Comparison of ENCODE assay signal across 24 cellular contexts in the genomic region with DNA sequence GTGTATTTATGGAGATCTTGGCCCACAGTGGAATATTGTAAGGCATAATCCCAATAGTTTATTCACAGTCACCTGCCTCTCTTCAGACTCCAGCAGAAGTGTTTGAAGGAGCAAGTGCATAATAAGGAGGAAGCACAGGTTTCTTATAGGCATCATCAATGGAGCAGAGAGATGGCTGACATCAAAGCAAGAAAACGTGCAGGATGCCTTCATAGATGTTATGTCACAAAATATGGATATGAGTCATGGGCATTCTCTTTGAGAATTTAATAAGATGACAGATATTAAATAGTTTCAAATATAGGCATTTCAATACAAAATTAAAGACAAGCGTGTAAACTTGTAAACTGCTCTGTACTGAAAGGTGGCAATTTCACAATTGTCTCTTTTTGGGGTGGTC. TPM values are rescaled to one million over a fixed set of nuclear protein-coding genes. Genes with fewer than 3 reads are reported as not detected.
"Had no signal": no experiment of that assay in that cellular context is flagged by ENCODE, and none has a peak within 500 bp of the region (broad histone marks: within the 10 kb centered on the region; RNA-seq: fewer than 3 reads in every experiment).

No MANE protein-coding gene starts in this region.

- H3K4me3 ChIP-seq: heart right ventricle, neural progenitor cell, prostate gland, right atrium auricular region, stomach had no signal

- H3K4me1 ChIP-seq: heart right ventricle, neural progenitor cell, prostate gland, right atrium auricular region, stomach had no signal

- H3K9me3 ChIP-seq: heart right ventricle, prostate gland, right atrium auricular region, stomach had no signal

- DNase-seq: activated CD4-positive, alpha-beta T cell treated with anti-CD3 and anti-CD28 coated beads, Interleukin-2, amount 10 ng/mL, durations not matched to agents 24 days and 14 days; activated CD4-positive, CD25-positive, alpha-beta regulatory T cell; activated CD8-positive, alpha-beta T cell treated with anti-CD3 and anti-CD28 coated beads for 36 hours; activated naive CD4-positive, alpha-beta T cell; activated naive CD8-positive, alpha-beta T cell treated with anti-CD3 and anti-CD28 coated beads for 36 hours; activated T-cell treated with anti-CD3 and anti-CD28 coated beads, Interleukin-2, amount 50 U/mL, for 1 hour; amygdala; caudate nucleus; endodermal cell; heart right ventricle; immature natural killer cell; mesendoderm; naive thymus-derived CD4-positive, alpha-beta T cell; small intestine; stimulated activated CD4-positive, alpha-beta T cell treated with anti-CD3 and anti-CD28 coated beads, Interleukin-4, amount 100 ng/mL, for 24 hours; stomach; T1000 had no signal

- FAIRE-seq: colon, small intestine had no signal

- ATAC-seq: activated CD8-positive, alpha-beta T cell treated with anti-CD3 and anti-CD28 coated beads for 36 hours; activated T-helper 17 cell treated with anti-CD3 and anti-CD28 coated beads, Interleukin-2, amount 50 U/mL, for 72 hours; heart right ventricle; naive thymus-derived CD4-positive, alpha-beta T cell; stimulated activated effector memory CD8-positive, alpha-beta T cell treated with anti-CD3 and anti-CD28 coated beads, Interleukin-12 subunit alpha, Interleukin-12 subunit beta, amount 100 ng/mL, for 72 hours had no signal

- H3K27ac ChIP-seq: heart right ventricle, neural progenitor cell, prostate gland, right atrium auricular region, stomach had no signal

- H3K27me3 ChIP-seq: right atrium auricular region had no signal

- H3K4me2 ChIP-seq: neural progenitor cell had no signal

- H3K36me3 ChIP-seq: heart right ventricle, neural progenitor cell, prostate gland, right atrium auricular region, stomach had no signal

RNA-seq across cellular contexts. Expression of a gene that starts 4.0 kb away (rescaled TPM):
- total RNA-seq: activated CD4-positive, alpha-beta T cell treated with anti-CD3 and anti-CD28 coated beads, Interleukin-2, amount 10 ng/mL, durations not matched to agents 24 days and 14 days; activated CD8-positive, alpha-beta T cell treated with anti-CD3 and anti-CD28 coated beads for 36 hours; activated naive CD8-positive, alpha-beta T cell treated with anti-CD3 and anti-CD28 coated beads for 36 hours; activated T-helper 17 cell treated with anti-CD3 and anti-CD28 coated beads, Interleukin-2, amount 50 U/mL, for 72 hours; naive thymus-derived CD4-positive, alpha-beta T cell; T-helper 1 cell treated with Interleukin-12 subunit alpha and Interleukin-12 subunit beta and Interleukin-4 antibody, amounts not matched to agents 30 ng/mL and 1 ng/mL, for 36 hours had no signal
- polyA plus RNA-seq: immature natural killer cell; naive thymus-derived CD4-positive, alpha-beta T cell had no signal
